Comparison of ENCODE assay signal across 8 cellular contexts in the genomic region with DNA sequence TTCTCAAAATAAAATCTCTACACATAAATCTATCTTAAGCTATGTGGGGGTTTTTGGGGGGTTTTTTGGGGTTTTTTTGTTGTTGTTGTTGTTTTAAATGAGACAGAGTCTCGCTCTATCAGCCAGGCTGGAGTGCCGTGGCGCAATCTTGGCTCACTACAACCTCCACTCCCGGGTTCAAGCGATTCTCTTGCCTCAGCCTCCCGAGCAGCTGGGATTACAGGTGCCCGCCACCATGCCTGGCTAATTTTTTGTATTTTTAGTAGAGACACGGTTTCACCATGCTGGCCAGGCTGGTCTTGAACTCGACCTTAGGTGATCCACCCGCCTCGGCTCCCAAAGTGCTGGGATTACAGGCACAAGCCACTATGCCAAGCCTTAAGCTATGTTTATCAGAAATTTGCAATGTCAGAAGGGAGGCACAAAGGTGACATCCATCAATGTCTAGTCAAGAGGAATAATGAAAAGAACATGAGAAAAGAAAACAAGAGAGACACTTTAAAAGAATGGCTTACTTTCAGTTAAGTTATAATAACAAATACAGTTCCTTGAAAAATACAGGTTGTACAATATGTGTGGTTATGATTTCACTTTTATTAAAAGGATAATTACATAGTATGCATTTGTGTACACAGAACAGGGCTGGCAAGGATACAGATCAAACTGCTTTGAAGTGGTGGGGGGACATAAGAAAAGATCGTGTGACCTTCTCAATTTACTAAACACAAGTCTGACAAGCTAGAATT. TPM values are rescaled to one million over a fixed set of nuclear protein-coding genes. Genes with fewer than 3 reads are reported as not detected.
DNase-seq lines count a peak whose midpoint lies in the region; ATAC-seq and TF ChIP-seq lines count a peak whose summit lies in the region.

No MANE protein-coding gene starts in this region.

- no peaks in the 10 kb centered on the region for H3K27me3 Mint-ChIP-seq in activated CD4-positive, alpha-beta memory T cell treated with anti-CD3 and anti-CD28 coated beads for 36 hours

- H3K36me3 Mint-ChIP-seq in activated CD4-positive, alpha-beta memory T cell treated with anti-CD3 and anti-CD28 coated beads for 36 hours = peaks cover 15% of the 10 kb centered on the region

- peak overlapping the region; percentile 61 for H2AFZ ChIP-seq in ACC112 (ENCODE audit: low read length, unreplicated experiment)

- POLR2A ChIA-PET in activated CD4-positive, alpha-beta memory T cell treated with anti-CD3 and anti-CD28 coated beads for 36 hours (lab: Charles Lee) = no interaction called here
- POLR2A ChIA-PET in RWPE1 (lab: Yijun Ruan, JAX; ENCODE audit: low non-redundant PET) = no interaction called here

- H3K4me1 ChIP-seq in ACC112 (ENCODE audit: control insufficient read depth, insufficient read depth, low read length, unreplicated experiment) (peaks cover 8% of the 10 kb centered on the region), HAP-1 (peaks cover 11% of the 10 kb centered on the region), lower lobe of right lung (peaks cover 23% of the 10 kb centered on the region)

- H3K36me3 ChIP-seq in ACC112 (ENCODE audit: insufficient read depth, low read length) = no peaks in the 10 kb centered on the region
- H3K36me3 ChIP-seq in HAP-1 (replicated peaks) = peaks cover 3% of the 10 kb centered on the region; the same call in 1 of the 2 replicates
- peaks cover 23% of the 10 kb centered on the region for H3K36me3 ChIP-seq in lower lobe of right lung

- in situ Hi-C loops in HAP-1 (cut with MboI; ENCODE audit: low sequenced_read_pairs) = loop anchor here (25.0 kb wide), 1 partner anchor 360 kb away; no protein-coding TSS in a partner anchor

- no peaks in the 10 kb centered on the region for H3K9me3 ChIP-seq in HAP-1
- no peaks in the 10 kb centered on the region for H3K9me3 ChIP-seq in lower lobe of right lung

- ATAC-seq in lower lobe of right lung = peak in 1 of 2 donors; percentile 17

- peak overlapping the region; percentile 89 for H3K27ac ChIP-seq in ACC112 (ENCODE audit: low read depth, low read length)
- H3K27ac ChIP-seq in lower lobe of right lung = peak overlapping the region; percentile 70
- no peak overlapping the region for H3K27ac ChIP-seq in RWPE1

- peaks cover 16% of the 10 kb centered on the region for H3K79me2 ChIP-seq in ACC112 (ENCODE audit: control insufficient read depth, insufficient read depth, low read length, unreplicated experiment)

- H3K4me3 ChIP-seq in ACC112 (ENCODE audit: low read depth, low read length) (peak overlapping the region; percentile 68), HAP-1 (no peak overlapping the region), lower lobe of right lung (peak overlapping the region; percentile 38)

- peak overlapping the region; percentile 54 for H3K4me3 Mint-ChIP-seq in activated CD4-positive, alpha-beta memory T cell treated with anti-CD3 and anti-CD28 coated beads for 36 hours

- H3K27ac Mint-ChIP-seq in activated CD4-positive, alpha-beta memory T cell treated with anti-CD3 and anti-CD28 coated beads for 36 hours = peak overlapping the region; percentile 63

- H3K9me3 Mint-ChIP-seq in activated CD4-positive, alpha-beta memory T cell treated with anti-CD3 and anti-CD28 coated beads for 36 hours = no peaks in the 10 kb centered on the region

- peaks cover 18% of the 10 kb centered on the region for H3K4me1 Mint-ChIP-seq in activated CD4-positive, alpha-beta memory T cell treated with anti-CD3 and anti-CD28 coated beads for 36 hours (ENCODE audit: low read depth)

- CTCF ChIA-PET in activated CD4-positive, alpha-beta memory T cell treated with anti-CD3 and anti-CD28 coated beads for 36 hours (lab: Charles Lee) = interaction anchor here (1.1 to 1.5 kb wide), 3 partner anchors 10 to 128 kb away, joined by 4 to 6 read pairs (median 4); no protein-coding TSS in a partner anchor
- CTCF ChIA-PET in RWPE1 (lab: Yijun Ruan, JAX) = interaction anchor here (0.6 kb wide), 1 partner anchor 165 kb away, joined by 3 read pairs; no protein-coding TSS in a partner anchor

- TF ChIP-seq CTCF in lower lobe of right lung (IDR thresholded peaks at IDR 0.05) (no peak), RWPE1 (conservative IDR thresholded peaks at IDR 0.05; ENCODE audit: low read depth) (no peak)

- intact Hi-C loops in activated CD4-positive, alpha-beta memory T cell treated with anti-CD3 and anti-CD28 coated beads for 36 hours (cut with micrococcal nuclease) = loop anchor here (5.0 kb wide), 1 partner anchor 105 kb away; no protein-coding TSS in a partner anchor
- intact Hi-C loops in lower lobe of right lung (cut with DNase I) = no loop called here

- DNase-seq in HAP-1 (ENCODE audit: low spot score in 2 of 2) (peak; percentile 41), lower lobe of right lung (no peak), RWPE1 (ENCODE audit: low spot score) (no peak), anterior cingulate cortex (lab: John Stamatoyannopoulos, UW) (no peak), MV-4-11 (lab: John Stamatoyannopoulos, UW) (no peak), GM19240 (ENCODE audit: insufficient read length, low spot score) (no peak)
- DNase-seq in activated CD4-positive, alpha-beta memory T cell treated with anti-CD3 and anti-CD28 coated beads for 36 hours = no peak

- H3K27me3 ChIP-seq in ACC112 (ENCODE audit: insufficient read depth, low read length) = no peaks in the 10 kb centered on the region
- peaks cover 4% of the 10 kb centered on the region for H3K27me3 ChIP-seq in HAP-1 (ENCODE audit: low read depth)
- H3K27me3 ChIP-seq in lower lobe of right lung (ENCODE audit: low read depth) = no peaks in the 10 kb centered on the region

RNA-seq across cellular contexts. Expression of a gene that starts 28.6 kb away (rescaled TPM):
- 10 to 100 TPM; 14.0 to 14.9 TPM for total RNA-seq in activated CD4-positive, alpha-beta memory T cell treated with anti-CD3 and anti-CD28 coated beads for 36 hours
- total RNA-seq in lower lobe of right lung = 19.2 TPM

Comparison
In these comparisons a context has a peak if more than half of its experiments do, and no peak if none do; other contexts are left out.
1. DNase-seq: peak in HAP-1 (2 of 2); none in activated CD4-positive, alpha-beta memory T cell treated with anti-CD3 and anti-CD28 coated beads for 36 hours (single experiment), lower lobe of right lung (single experiment), RWPE1 (single experiment), anterior cingulate cortex (0 of 58), MV-4-11 (single experiment) and GM19240 (single experiment).